In the genomic region with DNA sequence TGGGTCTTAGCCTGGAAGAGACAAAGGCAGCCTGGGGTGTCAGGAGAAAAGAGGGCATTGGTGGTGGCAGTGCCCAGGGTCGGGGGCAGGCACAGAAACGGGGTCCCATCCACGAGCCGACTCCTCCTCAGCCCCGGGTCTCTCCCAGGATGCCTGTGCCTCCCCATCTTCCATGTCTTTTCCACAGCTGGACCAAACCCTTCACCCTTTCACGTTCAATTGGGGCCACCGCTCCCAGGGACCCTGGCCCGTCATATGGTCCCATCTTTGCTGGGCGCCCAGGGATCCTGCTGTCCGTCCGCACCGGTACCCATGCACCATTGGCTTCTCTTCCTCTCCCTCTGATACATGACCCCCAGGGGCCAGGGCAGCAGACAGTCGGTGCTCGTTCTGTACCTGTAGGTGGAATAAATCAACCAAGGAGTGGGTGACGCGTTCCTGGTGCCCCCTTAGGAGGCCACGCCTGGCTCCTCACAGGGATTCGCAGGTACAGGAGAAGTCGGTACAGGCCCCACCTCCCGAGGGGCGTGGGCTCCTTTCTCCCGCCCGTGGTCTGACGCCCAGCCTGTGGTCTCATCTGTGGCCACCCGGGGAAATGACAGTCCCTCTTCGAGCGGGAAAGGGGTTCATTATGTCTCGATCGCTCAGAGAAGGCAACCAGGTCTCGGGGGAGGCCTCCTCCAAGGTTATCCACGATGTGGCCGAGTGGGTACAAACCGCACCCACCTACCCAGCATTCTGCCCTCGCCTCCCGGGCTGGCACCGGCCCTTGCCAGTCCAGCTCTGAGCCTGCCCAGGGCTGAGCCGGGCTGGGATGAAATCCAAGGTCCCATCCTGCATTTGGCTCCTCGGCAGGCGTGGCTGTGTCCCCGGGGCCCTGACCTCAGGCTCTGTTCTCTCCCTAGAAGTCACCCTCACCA, we compare ENCODE assay signal across 21 cellular contexts.
DNase-seq lines count a peak whose midpoint lies in the region; ATAC-seq, FAIRE-seq and TF ChIP-seq lines count a peak whose summit lies in the region.
"Had no signal": no experiment of that assay in that cellular context is flagged by ENCODE, and none has a peak within 500 bp of the region (broad histone marks: within the 10 kb centered on the region; RNA-seq: fewer than 3 reads in every experiment).

No MANE protein-coding gene starts in this region.

- H3K4me3 ChIP-seq in BLaER1 (no peak overlapping the region), Peyer's patch (no peak overlapping the region), kidney (ENCODE audit: low read length in 2 of 2) (no peak overlapping the region), neuronal stem cell (ENCODE audit: low read length in 2 of 2) (no peak overlapping the region), colonic mucosa (no peak overlapping the region)

- no peak overlapping the region for H3K23ac ChIP-seq in neuronal stem cell (ENCODE audit: low read depth, low read length, poor library complexity)

- H2BK12ac ChIP-seq in neuronal stem cell (ENCODE audit: low read length), result no peak overlapping the region

- ATAC-seq in GM19452 (IDR thresholded peaks at IDR 0.05; ENCODE audit: unreplicated experiment) (no peak), HG02840 (IDR thresholded peaks at IDR 0.05; ENCODE audit: low FRiP score, unreplicated experiment) (no peak)
- ATAC-seq: HepG2 had no signal

- H3K14ac ChIP-seq in neuronal stem cell (ENCODE audit: low read length), result no peak overlapping the region

- peak overlapping the region; percentile 23 for H3K18ac ChIP-seq in neuronal stem cell (ENCODE audit: low read length)

- H3K9ac ChIP-seq in BLaER1, result no peak overlapping the region
- H3K9ac ChIP-seq in kidney (ENCODE audit: low read length in 2 of 2), result no peak overlapping the region
- H3K9ac ChIP-seq in neuronal stem cell (ENCODE audit: low read depth, low read length, poor library complexity), result no peak overlapping the region
- H3K9ac ChIP-seq in colonic mucosa (ENCODE audit: low read depth in 2 of 2, low read length in 2 of 2), result no peak overlapping the region

- H3K27ac ChIP-seq in BLaER1 (no peak overlapping the region), Peyer's patch (no peak overlapping the region), kidney (ENCODE audit: low read depth in 2 of 2, low read length in 2 of 2) (no peak overlapping the region), neuronal stem cell (replicated peaks; ENCODE audit: low read length) (no peak overlapping the region), colonic mucosa (no peak overlapping the region)
- H3K27ac ChIP-seq: C4-2B had no signal

- H3K4me1 ChIP-seq in BLaER1, result peaks cover 52% of the 10 kb centered on the region
- H3K4me1 ChIP-seq in Peyer's patch, result no peaks in the 10 kb centered on the region
- H3K4me1 ChIP-seq in kidney (ENCODE audit: control insufficient read depth in 1 of 2, insufficient read depth in 1 of 2, low read depth in 1 of 2, low read length in 2 of 2), result no peaks in the 10 kb centered on the region
- no peaks in the 10 kb centered on the region for H3K4me1 ChIP-seq in neuronal stem cell (ENCODE audit: control insufficient read depth in 2 of 2, insufficient read depth in 1 of 2, low read depth in 1 of 2, low read length in 2 of 2)
- no peaks in the 10 kb centered on the region for H3K4me1 ChIP-seq in colonic mucosa
- H3K4me1 ChIP-seq: BE2C, Caco-2 had no signal

- H3K9me3 ChIP-seq in BLaER1, result peaks cover 6% of the 10 kb centered on the region; the same call in 1 of the 2 replicates
- no peaks in the 10 kb centered on the region for H3K9me3 ChIP-seq in Peyer's patch
- no peaks in the 10 kb centered on the region for H3K9me3 ChIP-seq in kidney (ENCODE audit: control insufficient read depth in 1 of 2, low read length in 2 of 2)
- peaks cover 0 to 2% of the 10 kb centered on the region in 2 donors for H3K9me3 ChIP-seq in neuronal stem cell (replicated peaks in 1 of 2; ENCODE audit: control insufficient read depth in 2 of 2, insufficient read depth in 1 of 2, low read depth in 1 of 2, low read length in 2 of 2)
- H3K9me3 ChIP-seq in colonic mucosa, result no peaks in the 10 kb centered on the region
- H3K9me3 ChIP-seq: Caco-2 had no signal

- peak in 2 of 3 donors; percentile 28 to 38 for DNase-seq in Peyer's patch
- peak; percentile 58 for DNase-seq in kidney
- no peak for DNase-seq in neuronal stem cell (ENCODE audit: low spot score)
- no peak for DNase-seq in ecto neural progenitor cell (ENCODE audit: low spot score)
- DNase-seq in colonic mucosa, result no peak
- DNase-seq: ACHN; BE2C; Caco-2; CD4-positive, alpha-beta T cell; GDM1; GOT3; H9 had no signal

- H3K4me2 ChIP-seq in BLaER1, result peak overlapping the region; percentile 76
- H3K4me2 ChIP-seq in neuronal stem cell (ENCODE audit: insufficient read depth, low read length, poor library complexity, severe bottlenecking), result no peak overlapping the region

- no peak for FAIRE-seq in kidney (lab: Jason Lieb, UNC)
- FAIRE-seq: A204.1, D721Med, GM12892, GM18507, HepG2 had no signal

- H2BK5ac ChIP-seq in neuronal stem cell (ENCODE audit: low read length), result no peak overlapping the region

- H2AK5ac ChIP-seq in neuronal stem cell (ENCODE audit: low read depth, low read length), result no peak overlapping the region

- intact Hi-C loops in kidney (cut with DNase I), result no loop called here
- intact Hi-C loops in colonic mucosa (cut with DNase I), result no loop called here

- H3K79me1 ChIP-seq in neuronal stem cell (ENCODE audit: low read depth, low read length), result no peaks in the 10 kb centered on the region

- H4K8ac ChIP-seq in neuronal stem cell (ENCODE audit: low read depth, low read length), result no peak overlapping the region

- no peaks in the 10 kb centered on the region for H3K27me3 ChIP-seq in BLaER1
- no peaks in the 10 kb centered on the region for H3K27me3 ChIP-seq in Peyer's patch
- peaks cover 0 to 4% (median 2%) of the 10 kb centered on the region in 3 experiments for H3K27me3 ChIP-seq in neuronal stem cell (ENCODE audit: control insufficient read depth in 3 of 3, insufficient read depth in 3 of 3, low read depth in 1 of 3, low read length in 3 of 3)
- H3K27me3 ChIP-seq in colonic mucosa, result no peaks in the 10 kb centered on the region
- H3K27me3 ChIP-seq: BE2C had no signal

- no peak overlapping the region for H3K4ac ChIP-seq in neuronal stem cell (ENCODE audit: low read length)

- no peak for TF ChIP-seq POLR2A in Peyer's patch (IDR thresholded peaks at IDR 0.05)

- H4K91ac ChIP-seq in neuronal stem cell (ENCODE audit: low read depth, low read length, poor library complexity), result no peak overlapping the region

- no peak overlapping the region for H2BK120ac ChIP-seq in neuronal stem cell (ENCODE audit: low read depth, low read length)

- WGBS in neuronal stem cell (ENCODE audit: extremely low coverage in 2 of 2, insufficient read length in 2 of 2, insufficient replicate concordance in 1 of 2), 2 donors, result no CpG with 5 or more reads among the region's 40 CpGs

- H2BK15ac ChIP-seq in neuronal stem cell (ENCODE audit: low read length), result peak overlapping the region; percentile 20

- H2AFZ ChIP-seq in neuronal stem cell (ENCODE audit: low read length), result no peak overlapping the region

- no peak for TF ChIP-seq CTCF in Peyer's patch (IDR thresholded peaks at IDR 0.05)
- TF ChIP-seq CTCF in kidney (IDR thresholded peaks at IDR 0.05; ENCODE audit: borderline replicate concordance, extremely low read depth, insufficient read depth), result no peak
- TF ChIP-seq CTCF in colonic mucosa (IDR thresholded peaks at IDR 0.05), result no peak

- no peaks in the 10 kb centered on the region for H4K20me1 ChIP-seq in BLaER1

- no peaks in the 10 kb centered on the region for H3K36me3 ChIP-seq in BLaER1
- no peaks in the 10 kb centered on the region for H3K36me3 ChIP-seq in Peyer's patch
- no peaks in the 10 kb centered on the region for H3K36me3 ChIP-seq in kidney (ENCODE audit: control insufficient read depth in 1 of 2, insufficient read depth in 2 of 2, low read length in 2 of 2)
- no peaks in the 10 kb centered on the region for H3K36me3 ChIP-seq in neuronal stem cell (replicated peaks in 1 of 2; ENCODE audit: control insufficient read depth in 2 of 2, insufficient read depth in 2 of 2, low read length in 2 of 2)
- H3K36me3 ChIP-seq in colonic mucosa, result no peaks in the 10 kb centered on the region
- H3K36me3 ChIP-seq: BE2C had no signal

Comparison
In these comparisons a context has a peak if more than half of its experiments do, and no peak if none do; other contexts are left out.
1. DNase-seq: peak in Peyer's patch (2 of 3) and kidney (single experiment); none in neuronal stem cell (single experiment), ecto neural progenitor cell (single experiment) and colonic mucosa (single experiment).